In the genomic region with DNA sequence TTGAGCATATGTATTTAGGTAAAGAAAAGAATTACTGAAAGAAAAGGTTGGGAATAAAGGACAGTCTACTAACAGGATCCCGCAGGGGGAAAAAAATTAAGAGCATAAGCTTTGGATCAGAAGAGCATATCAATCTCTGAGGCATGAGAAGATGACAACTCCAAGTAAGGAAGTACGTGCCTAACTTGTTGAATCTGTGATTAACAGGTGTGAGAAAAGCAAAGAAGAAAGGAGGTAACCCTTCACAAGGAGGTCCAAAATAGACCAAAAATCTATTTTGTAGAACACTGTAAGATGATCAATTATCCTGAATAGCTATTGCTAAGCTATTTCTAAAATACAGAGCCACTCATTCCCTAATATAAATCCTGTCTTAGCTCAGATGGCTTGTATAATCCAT, we compare ENCODE assay signal across 16 cellular contexts. TPM values are rescaled to one million over a fixed set of nuclear protein-coding genes. Genes with fewer than 3 reads are reported as not detected.
DNase-seq lines count a peak whose midpoint lies in the region; ATAC-seq and TF ChIP-seq lines count a peak whose summit lies in the region.
"Had no signal": no experiment of that assay in that cellular context is flagged by ENCODE, and none has a peak within 500 bp of the region (broad histone marks: within the 10 kb centered on the region; RNA-seq: fewer than 3 reads in every experiment).

No MANE protein-coding gene starts in this region.

- H3K4me3 Mint-ChIP-seq in activated naive CD4-positive, alpha-beta T cell treated with anti-CD3 and anti-CD28 coated beads, Interleukin-2, amount 50 U/mL, for 24 hours: no peak overlapping the region
- no peak overlapping the region for H3K4me3 Mint-ChIP-seq in Calu3 (ENCODE audit: low read depth, unreplicated experiment)
- no peak overlapping the region for H3K4me3 Mint-ChIP-seq in effector memory CD8-positive, alpha-beta T cell
- H3K4me3 Mint-ChIP-seq in progenitor cell of endocrine pancreas (ENCODE audit: low read depth): no peak overlapping the region
- H3K4me3 Mint-ChIP-seq: CD14-positive monocyte, GM23338 had no signal

- peak overlapping the region; percentile 76 for H3K27ac Mint-ChIP-seq in activated naive CD4-positive, alpha-beta T cell treated with anti-CD3 and anti-CD28 coated beads, Interleukin-2, amount 50 U/mL, for 24 hours
- peak overlapping the region; percentile 17 for H3K27ac Mint-ChIP-seq in Calu3 (ENCODE audit: unreplicated experiment)
- H3K27ac Mint-ChIP-seq in effector memory CD8-positive, alpha-beta T cell: peak overlapping the region; percentile 71
- peak overlapping the region; percentile 17 for H3K27ac Mint-ChIP-seq in progenitor cell of endocrine pancreas
- H3K27ac Mint-ChIP-seq: GM23338, IgD-negative memory B cell had no signal

- CTCF ChIA-PET in Calu3 (lab: Charles Lee): interaction anchor here (0.8 kb wide), 1 partner anchor 8 kb away, joined by 3 read pairs; no protein-coding TSS in a partner anchor

- no TSS peak for BruUV-seq in Calu3 (replicated peaks; lab: Mats Ljungman, UMichigan)

- intact Hi-C loops in Calu3 (cut with micrococcal nuclease; ENCODE audit: unreplicated experiment): loop anchor here (5.0 kb wide), 1 partner anchor 42 kb away; no protein-coding TSS in a partner anchor

- no peak for DNase-seq in activated naive CD4-positive, alpha-beta T cell (lab: John Stamatoyannopoulos, UW)
- DNase-seq in Calu3 (no peak), progenitor cell of endocrine pancreas (ENCODE audit: low spot score, unreplicated experiment) (no peak), H4 (ENCODE audit: low spot score) (no peak), inferior parietal cortex (ENCODE audit: extremely low spot score) (no peak), islet precursor cell (no peak)
- no peak for DNase-seq in effector memory CD8-positive, alpha-beta T cell
- DNase-seq: AML-193, H7, KBM-7 had no signal

- H3K36me3 Mint-ChIP-seq in activated naive CD4-positive, alpha-beta T cell treated with anti-CD3 and anti-CD28 coated beads, Interleukin-2, amount 50 U/mL, for 24 hours: peaks cover 16% of the 10 kb centered on the region
- H3K36me3 Mint-ChIP-seq in Calu3 (ENCODE audit: insufficient read depth, unreplicated experiment): peaks cover 6% of the 10 kb centered on the region
- peaks cover 10% of the 10 kb centered on the region for H3K36me3 Mint-ChIP-seq in effector memory CD8-positive, alpha-beta T cell (ENCODE audit: insufficient read depth)
- H3K36me3 Mint-ChIP-seq in progenitor cell of endocrine pancreas (ENCODE audit: insufficient read depth): peaks cover 1% of the 10 kb centered on the region

- H3K9me3 Mint-ChIP-seq in activated naive CD4-positive, alpha-beta T cell treated with anti-CD3 and anti-CD28 coated beads, Interleukin-2, amount 50 U/mL, for 24 hours: no peaks in the 10 kb centered on the region
- H3K9me3 Mint-ChIP-seq in Calu3 (ENCODE audit: low read depth, unreplicated experiment) (no peaks in the 10 kb centered on the region), progenitor cell of endocrine pancreas (ENCODE audit: low read depth) (no peaks in the 10 kb centered on the region)
- H3K9me3 Mint-ChIP-seq in effector memory CD8-positive, alpha-beta T cell: no peaks in the 10 kb centered on the region
- H3K9me3 Mint-ChIP-seq: CD14-positive monocyte, GM23338, IgD-negative memory B cell had no signal

- peaks cover 74% of the 10 kb centered on the region for H3K4me1 Mint-ChIP-seq in activated naive CD4-positive, alpha-beta T cell treated with anti-CD3 and anti-CD28 coated beads, Interleukin-2, amount 50 U/mL, for 24 hours
- peaks cover 24% of the 10 kb centered on the region for H3K4me1 Mint-ChIP-seq in Calu3 (ENCODE audit: low read depth, unreplicated experiment)
- H3K4me1 Mint-ChIP-seq in effector memory CD8-positive, alpha-beta T cell (ENCODE audit: low read depth in 2 of 2): peaks cover 28 to 63% of the 10 kb centered on the region in 2 donors
- H3K4me1 Mint-ChIP-seq in progenitor cell of endocrine pancreas (ENCODE audit: low read depth): peaks cover 8% of the 10 kb centered on the region

- no peaks in the 10 kb centered on the region for H3K27me3 Mint-ChIP-seq in activated naive CD4-positive, alpha-beta T cell treated with anti-CD3 and anti-CD28 coated beads, Interleukin-2, amount 50 U/mL, for 24 hours
- no peaks in the 10 kb centered on the region for H3K27me3 Mint-ChIP-seq in Calu3 (ENCODE audit: unreplicated experiment)
- H3K27me3 Mint-ChIP-seq in effector memory CD8-positive, alpha-beta T cell: no peaks in the 10 kb centered on the region
- no peaks in the 10 kb centered on the region for H3K27me3 Mint-ChIP-seq in progenitor cell of endocrine pancreas
- H3K27me3 Mint-ChIP-seq: IgD-negative memory B cell had no signal

- TF ChIP-seq CTCF in Calu3 (IDR thresholded peaks at IDR 0.05; ENCODE audit: unreplicated experiment) (no peak), progenitor cell of endocrine pancreas (IDR thresholded peaks at IDR 0.05; ENCODE audit: unreplicated experiment) (no peak)

- ATAC-seq in effector memory CD8-positive, alpha-beta T cell (replicated peaks): no peak
- ATAC-seq: A549, GM23338, HCT116 had no signal

RNA-seq across cellular contexts. Expression of a gene that starts 32.8 kb away (rescaled TPM):
- total RNA-seq in Calu3 (2022): 247 and 252 TPM in 2 replicates
- 228 TPM in 2 replicates for total RNA-seq in progenitor cell of endocrine pancreas
- total RNA-seq in H4 (2014; rRNA removed; shearing (Covaris generic)): 61.8 and 69.2 TPM in 2 replicates

RNA-seq across cellular contexts. Expression of a gene that starts 33.3 kb away (rescaled TPM):
- total RNA-seq in Calu3 (2022) (0.42 and 0.83 TPM in 2 replicates), progenitor cell of endocrine pancreas (3.9 and 4.0 TPM in 2 replicates)
- 4.8 and 5.3 TPM in 2 replicates for total RNA-seq in H4 (2014; rRNA removed; shearing (Covaris generic))

Comparison
In these comparisons a context has a peak if more than half of its experiments do, and no peak if none do; other contexts are left out.
1. H3K27ac Mint-ChIP-seq: peak in every context shown above with its lines; median percentile 76 in activated naive CD4-positive, alpha-beta T cell treated with anti-CD3 and anti-CD28 coated beads, Interleukin-2, amount 50 U/mL, for 24 hours; 71 in effector memory CD8-positive, alpha-beta T cell; 17 in Calu3; 17 in progenitor cell of endocrine pancreas.